8 cellular contexts compared by ENCODE assay signal in genomic region chr11:18802381-18803257, GRCh38.
DNase-seq lines count a peak whose midpoint lies in the region; ATAC-seq and TF ChIP-seq lines count a peak whose summit lies in the region.

No MANE protein-coding gene starts in this region.

- POLR2A ChIA-PET in HEK293 (lab: Yijun Ruan, JAX), result no interaction called here

- DNase-seq in DMS79 (lab: John Stamatoyannopoulos, UW) (peak; percentile 42), NCI-H526 (lab: John Stamatoyannopoulos, UW) (peak; percentile 48 to 88), activated T-cell treated with anti-CD3 and anti-CD28 coated beads for 4 hours (peak; percentile 5), glomerular visceral epithelial cell (ENCODE audit: extremely low spot score) (peak; percentile 53), putamen (ENCODE audit: low spot score) (peak; percentile 79), NCI-H524 treated with DMSO at 0.1 percent for 48 hours (lab: John Stamatoyannopoulos, UW) (no peak)

- TF ChIP-seq CTCF in HEK293 (tag by site-specific recombination; IDR thresholded peaks at IDR 0.05), result no peak

- ATAC-seq in GM18873 (IDR thresholded peaks at IDR 0.05; ENCODE audit: low FRiP score, unreplicated experiment), result no peak

- no peaks in the 10 kb centered on the region for H3K9me3 ChIP-seq in HEK293 (ENCODE audit: control insufficient read depth, insufficient read depth, low read depth, low read length)

- no peak overlapping the region for H3K27ac ChIP-seq in HEK293 (ENCODE audit: extremely low read depth, low read depth, low read length)

- no peaks in the 10 kb centered on the region for H3K36me3 ChIP-seq in HEK293 (ENCODE audit: control insufficient read depth in 2 of 2, insufficient read depth in 1 of 2, low read length in 2 of 2)

- H3K4me3 ChIP-seq in HEK293 (ENCODE audit: low read depth, low read length), result no peak overlapping the region

- H3K4me1 ChIP-seq in HEK293 (ENCODE audit: control insufficient read depth, insufficient read depth, low read length), result no peaks in the 10 kb centered on the region

- CTCF ChIA-PET in HEK293 (lab: Yijun Ruan, JAX), result interaction anchor here (0.6 to 11.2 kb wide), 15 partner anchors 12 to 612 kb away, joined by 3 to 140 read pairs (median 3); partner anchors contain the start of gene SAA2

TF ChIP-seq in HEK293, 187 proteins besides CTCF, POLR2A, EP300 and RAD21 (continues in another document):
- TF ChIP-seq, protein P1, sequence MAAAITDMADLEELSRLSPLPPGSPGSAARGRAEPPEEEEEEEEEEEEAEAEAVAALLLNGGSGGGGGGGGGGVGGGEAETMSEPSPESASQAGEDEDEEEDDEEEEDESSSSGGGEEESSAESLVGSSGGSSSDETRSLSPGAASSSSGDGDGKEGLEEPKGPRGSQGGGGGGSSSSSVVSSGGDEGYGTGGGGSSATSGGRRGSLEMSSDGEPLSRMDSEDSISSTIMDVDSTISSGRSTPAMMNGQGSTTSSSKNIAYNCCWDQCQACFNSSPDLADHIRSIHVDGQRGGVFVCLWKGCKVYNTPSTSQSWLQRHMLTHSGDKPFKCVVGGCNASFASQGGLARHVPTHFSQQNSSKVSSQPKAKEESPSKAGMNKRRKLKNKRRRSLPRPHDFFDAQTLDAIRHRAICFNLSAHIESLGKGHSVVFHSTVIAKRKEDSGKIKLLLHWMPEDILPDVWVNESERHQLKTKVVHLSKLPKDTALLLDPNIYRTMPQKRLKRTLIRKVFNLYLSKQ (tag by site-specific recombination; IDR thresholded peaks at IDR 0.05; ENCODE audit: borderline replicate concordance), result no peak
- TF ChIP-seq ZNF792 (tag by site-specific recombination; IDR thresholded peaks at IDR 0.05), result no peak
- TF ChIP-seq ZNF239 (tag by site-specific recombination; IDR thresholded peaks at IDR 0.05), result no peak
- TF ChIP-seq, protein P2, sequence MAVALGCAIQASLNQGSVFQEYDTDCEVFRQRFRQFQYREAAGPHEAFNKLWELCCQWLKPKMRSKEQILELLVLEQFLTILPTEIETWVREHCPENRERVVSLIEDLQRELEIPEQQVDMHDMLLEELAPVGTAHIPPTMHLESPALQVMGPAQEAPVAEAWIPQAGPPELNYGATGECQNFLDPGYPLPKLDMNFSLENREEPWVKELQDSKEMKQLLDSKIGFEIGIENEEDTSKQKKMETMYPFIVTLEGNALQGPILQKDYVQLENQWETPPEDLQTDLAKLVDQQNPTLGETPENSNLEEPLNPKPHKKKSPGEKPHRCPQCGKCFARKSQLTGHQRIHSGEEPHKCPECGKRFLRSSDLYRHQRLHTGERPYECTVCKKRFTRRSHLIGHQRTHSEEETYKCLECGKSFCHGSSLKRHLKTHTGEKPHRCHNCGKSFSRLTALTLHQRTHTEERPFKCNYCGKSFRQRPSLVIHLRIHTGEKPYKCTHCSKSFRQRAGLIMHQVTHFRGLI (tag by site-specific recombination; IDR thresholded peaks at IDR 0.05), result no peak
- no peak for TF ChIP-seq YY1 (tag by site-specific recombination; IDR thresholded peaks at IDR 0.05)
- TF ChIP-seq ZNF544 (tag by site-specific recombination; IDR thresholded peaks at IDR 0.05), result no peak
- no peak for TF ChIP-seq ZNF561 (tag by site-specific recombination; IDR thresholded peaks at IDR 0.05; ENCODE audit: borderline replicate concordance)
- TF ChIP-seq ZNF280D (tag by site-specific recombination; IDR thresholded peaks at IDR 0.05), result no peak
- TF ChIP-seq EGR2 (tag by site-specific recombination; IDR thresholded peaks at IDR 0.05; ENCODE audit: low read depth), result no peak
- 0 out of 2 replicates have a peak, but pooled peaks have one; percentile 19 for TF ChIP-seq ZNF660 (tag by site-specific recombination; IDR thresholded peaks at IDR 0.05)
- peak; percentile 72 for TF ChIP-seq SCRT2 (tag by site-specific recombination; IDR thresholded peaks at IDR 0.05)
- TF ChIP-seq KLF8 (tag by site-specific recombination; IDR thresholded peaks at IDR 0.05), result no peak
- no peak for TF ChIP-seq ZBTB1 (tag by site-specific recombination; IDR thresholded peaks at IDR 0.05)
- no peak for TF ChIP-seq HOXA7 (CRISPR knock-in tag; IDR thresholded peaks at IDR 0.05; ENCODE audit: borderline replicate concordance)
- TF ChIP-seq ZNF10 (tag by site-specific recombination; IDR thresholded peaks at IDR 0.05), result no peak
- no peak for TF ChIP-seq ZBTB6 (tag by site-specific recombination; IDR thresholded peaks at IDR 0.05)
- no peak for TF ChIP-seq ZNF837 (tag by site-specific recombination; IDR thresholded peaks at IDR 0.05)
- TF ChIP-seq, protein P3, sequence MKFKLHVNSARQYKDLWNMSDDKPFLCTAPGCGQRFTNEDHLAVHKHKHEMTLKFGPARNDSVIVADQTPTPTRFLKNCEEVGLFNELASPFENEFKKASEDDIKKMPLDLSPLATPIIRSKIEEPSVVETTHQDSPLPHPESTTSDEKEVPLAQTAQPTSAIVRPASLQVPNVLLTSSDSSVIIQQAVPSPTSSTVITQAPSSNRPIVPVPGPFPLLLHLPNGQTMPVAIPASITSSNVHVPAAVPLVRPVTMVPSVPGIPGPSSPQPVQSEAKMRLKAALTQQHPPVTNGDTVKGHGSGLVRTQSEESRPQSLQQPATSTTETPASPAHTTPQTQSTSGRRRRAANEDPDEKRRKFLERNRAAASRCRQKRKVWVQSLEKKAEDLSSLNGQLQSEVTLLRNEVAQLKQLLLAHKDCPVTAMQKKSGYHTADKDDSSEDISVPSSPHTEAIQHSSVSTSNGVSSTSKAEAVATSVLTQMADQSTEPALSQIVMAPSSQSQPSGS (tag by site-specific recombination; IDR thresholded peaks at IDR 0.05; ENCODE audit: low read depth), result peak; percentile 95
- no peak for TF ChIP-seq ZNF621 (tag by site-specific recombination; IDR thresholded peaks at IDR 0.05)
- peak; percentile 34; the same call in 1 of the 2 replicates for TF ChIP-seq ZNF629 (tag by site-specific recombination; IDR thresholded peaks at IDR 0.05)
- no peak for TF ChIP-seq PRDM10 (tag by site-specific recombination; IDR thresholded peaks at IDR 0.05)
- TF ChIP-seq ZNF324 (tag by site-specific recombination; IDR thresholded peaks at IDR 0.05), result no peak
